17 cellular contexts compared by ENCODE assay signal in genomic region chr2:128388414-128389032, GRCh38.
DNase-seq lines count a peak whose midpoint lies in the region; ATAC-seq and TF ChIP-seq lines count a peak whose summit lies in the region.
"Had no signal": no experiment of that assay in that cellular context is flagged by ENCODE, and none has a peak within 500 bp of the region (broad histone marks: within the 10 kb centered on the region; RNA-seq: fewer than 3 reads in every experiment).

No MANE protein-coding gene starts in this region.

- no peak overlapping the region for H3K4ac ChIP-seq in trophoblast cell (ENCODE audit: low read depth, low read length)

- intact Hi-C loops in CD14-positive monocyte (cut with micrococcal nuclease) = no loop called here

- no peak overlapping the region for H3K14ac ChIP-seq in trophoblast cell (ENCODE audit: low read length)

- no peak overlapping the region for H3K4me3 Mint-ChIP-seq in CD14-positive monocyte
- H3K4me3 Mint-ChIP-seq: activated B cell treated with CpG ODN at 0.5 μM for 24 hours, HFFc6 had no signal

- H3K79me2 ChIP-seq in Loucy (ENCODE audit: insufficient read depth, low read length) (no peaks in the 10 kb centered on the region), trophoblast cell (ENCODE audit: control insufficient read depth, insufficient read depth, low read length, poor library complexity) (no peaks in the 10 kb centered on the region)

- TF ChIP-seq CTCF in CD14-positive monocyte (IDR thresholded peaks at IDR 0.05) (no peak), Loucy (conservative IDR thresholded peaks at IDR 0.05; ENCODE audit: low read length) (no peak), fibroblast of mammary gland (conservative IDR thresholded peaks at IDR 0.05; ENCODE audit: control insufficient read depth, insufficient read depth, low read depth, low read length) (no peak)

- no peaks in the 10 kb centered on the region for H3K9me2 ChIP-seq in Loucy (replicated peaks; ENCODE audit: low read depth, low read length)

- H3K4me1 ChIP-seq in Loucy (ENCODE audit: insufficient read depth, low read length, poor library complexity, severe bottlenecking) = peaks cover 21% of the 10 kb centered on the region
- H3K4me1 ChIP-seq in trophoblast cell (ENCODE audit: control insufficient read depth in 1 of 2, insufficient read depth in 2 of 2, low read length in 2 of 2) = peaks cover 6% of the 10 kb centered on the region in 2 experiments

- H3K27me3 Mint-ChIP-seq in CD14-positive monocyte (ENCODE audit: low read depth in 3 of 3) = peaks cover 0 to 5% (median 4%) of the 10 kb centered on the region in 3 donors
- H3K27me3 Mint-ChIP-seq: activated B cell treated with CpG ODN at 0.5 μM for 24 hours had no signal

- H3K4me2 ChIP-seq in Loucy (ENCODE audit: low read depth, low read length, poor library complexity, severe bottlenecking) = peak overlapping the region; percentile 20
- no peak overlapping the region for H3K4me2 ChIP-seq in trophoblast cell (ENCODE audit: low read length)

- no peak overlapping the region for H3K27ac ChIP-seq in trophoblast cell (ENCODE audit: low read depth, low read length)
- H3K27ac ChIP-seq: SJSA1 had no signal

- no peak overlapping the region for H3K18ac ChIP-seq in trophoblast cell (ENCODE audit: low read length)

- H4K91ac ChIP-seq in trophoblast cell (ENCODE audit: low read depth, low read length) = no peak overlapping the region

- H3K23ac ChIP-seq in trophoblast cell (ENCODE audit: low read length) = no peak overlapping the region

- peaks cover 2% of the 10 kb centered on the region for H3K79me1 ChIP-seq in trophoblast cell (ENCODE audit: low read length)

- no peaks in the 10 kb centered on the region for H4K20me1 ChIP-seq in Loucy (ENCODE audit: insufficient read depth, low read length, poor library complexity, severe bottlenecking)

- no peak overlapping the region for H2BK12ac ChIP-seq in trophoblast cell (ENCODE audit: low read length)

- ATAC-seq in HG03039 (IDR thresholded peaks at IDR 0.05; ENCODE audit: unreplicated experiment) = no peak

- no peaks in the 10 kb centered on the region for H3K27me3 ChIP-seq in Loucy (ENCODE audit: insufficient read depth, low read length, poor library complexity, severe bottlenecking)
- no peaks in the 10 kb centered on the region for H3K27me3 ChIP-seq in trophoblast cell (ENCODE audit: insufficient read depth, low read length)
- H3K27me3 ChIP-seq: SJSA1 had no signal

- no peak overlapping the region for H2AK5ac ChIP-seq in trophoblast cell (ENCODE audit: low read length)

- DNase-seq in CD14-positive monocyte (ENCODE audit: low spot score) = peak; percentile 5
- DNase-seq in fibroblast of mammary gland (ENCODE audit: low read depth) = peak; percentile 37
- DNase-seq in trophoblast cell = peak; percentile 41 to 71
- DNase-seq in amniotic stem cell (lab: John Stamatoyannopoulos, UW) = no peak
- no peak for DNase-seq in H4 (ENCODE audit: low spot score)
- no peak for DNase-seq in NCI-H226
- DNase-seq: activated B cell treated with CpG ODN at 0.5 μM for 24 hours; activated CD8-positive, alpha-beta memory T cell treated with anti-CD3 and anti-CD28 coated beads for 24 hours; anterior cingulate cortex; HFFc6; NCI-H2029 treated with DMSO at 0.1 percent for 48 hours; NCI-H524; T-helper 2 cell had no signal

- no peaks in the 10 kb centered on the region for H3K9me3 ChIP-seq in Loucy (ENCODE audit: insufficient read depth, low read depth, low read length)
- peaks cover 2% of the 10 kb centered on the region for H3K9me3 ChIP-seq in trophoblast cell (ENCODE audit: insufficient read depth, low read depth, low read length)
- H3K9me3 ChIP-seq: SJSA1 had no signal

- no peak overlapping the region for H3K27ac Mint-ChIP-seq in CD14-positive monocyte
- H3K27ac Mint-ChIP-seq: activated B cell treated with CpG ODN at 0.5 μM for 24 hours; activated T-helper 2 cell treated with anti-CD3 and anti-CD28 coated beads, Interferon-gamma antibody, Interleukin-2, Interleukin-4, amounts not matched to agents 10 μg/mL and 5 μg/mL and 100 μg/mL, durations not matched to agents 14 hours and 24 hours and 36 hours; HFFc6 had no signal

- no peaks in the 10 kb centered on the region for H3K36me3 ChIP-seq in Loucy (ENCODE audit: insufficient read depth, low read length)
- H3K36me3 ChIP-seq in trophoblast cell (ENCODE audit: control insufficient read depth in 1 of 2, insufficient read depth in 2 of 2, low read length in 2 of 2) = no peaks in the 10 kb centered on the region
- H3K36me3 ChIP-seq: SJSA1 had no signal

- H2AFZ ChIP-seq in Loucy (ENCODE audit: low read length) (no peak overlapping the region), trophoblast cell (ENCODE audit: insufficient read depth, low read length, poor library complexity) (no peak overlapping the region)

- H2BK120ac ChIP-seq in trophoblast cell (ENCODE audit: insufficient read depth, low read length, poor library complexity) = no peak overlapping the region

- H3K9me3 Mint-ChIP-seq in CD14-positive monocyte = peaks cover 0 to 4% (median 3%) of the 10 kb centered on the region in 7 donors
- H3K9me3 Mint-ChIP-seq: activated B cell treated with CpG ODN at 0.5 μM for 24 hours; activated T-helper 2 cell treated with anti-CD3 and anti-CD28 coated beads, Interferon-gamma antibody, Interleukin-2, Interleukin-4, amounts not matched to agents 10 μg/mL and 5 μg/mL and 100 μg/mL, durations not matched to agents 14 hours and 24 hours and 36 hours; HFFc6 had no signal

- H3K4me3 ChIP-seq in Loucy (ENCODE audit: low read length, poor library complexity, severe bottlenecking) (no peak overlapping the region), fibroblast of mammary gland (ENCODE audit: control insufficient read depth, low read depth, low read length) (no peak overlapping the region), trophoblast cell (ENCODE audit: low read depth, low read length) (no peak overlapping the region)
- H3K4me3 ChIP-seq: SJSA1 had no signal

- H3K9ac ChIP-seq in Loucy (ENCODE audit: low read depth, low read length, poor library complexity, severe bottlenecking) (no peak overlapping the region), trophoblast cell (ENCODE audit: low read length) (no peak overlapping the region)

- H3K36me3 Mint-ChIP-seq in CD14-positive monocyte = no peaks in the 10 kb centered on the region

- no peak overlapping the region for H4K12ac ChIP-seq in trophoblast cell (ENCODE audit: low read depth, low read length)

- no peak overlapping the region for H2BK5ac ChIP-seq in trophoblast cell (ENCODE audit: low read depth, low read length, poor library complexity)

- no CpG with 5 or more reads among the region's 10 CpGs for WGBS in trophoblast cell (ENCODE audit: extremely low coverage, insufficient coverage, insufficient read length)

- H3F3A ChIP-seq in Loucy (ENCODE audit: low read depth) = no peaks in the 10 kb centered on the region

- H4K8ac ChIP-seq in trophoblast cell (ENCODE audit: low read depth, low read length) = no peak overlapping the region

- H3K4me1 Mint-ChIP-seq in CD14-positive monocyte = no peaks in the 10 kb centered on the region
- H3K4me1 Mint-ChIP-seq: activated B cell treated with CpG ODN at 0.5 μM for 24 hours had no signal

Comparison
In these comparisons a context has a peak if more than half of its experiments do, and no peak if none do; other contexts are left out.
1. DNase-seq: peak in CD14-positive monocyte (single experiment), fibroblast of mammary gland (single experiment) and trophoblast cell (2 of 2); none in amniotic stem cell (single experiment), H4 (single experiment) and NCI-H226 (single experiment).